ENCODE assay signal across 12 cellular contexts in genomic region chr3:45881031-45882022, GRCh38. TPM values are rescaled to one million over a fixed set of nuclear protein-coding genes. Genes with fewer than 3 reads are reported as not detected.
A peak's percentile ranks its signal among the peaks of the same experiment; 100 is the strongest.
DNase-seq lines count a peak whose midpoint lies in the region; ATAC-seq and TF ChIP-seq lines count a peak whose summit lies in the region.
"Had no signal": no experiment of that assay in that cellular context is flagged by ENCODE, and none has a peak within 500 bp of the region (broad histone marks: within the 10 kb centered on the region; RNA-seq: fewer than 3 reads in every experiment).

No MANE protein-coding gene starts in this region.

- ATAC-seq in left ventricle myocardium superior: peak; percentile 82
- ATAC-seq in HG03280 (IDR thresholded peaks at IDR 0.05; ENCODE audit: unreplicated experiment): no peak

- intact Hi-C loops in left ventricle myocardium superior (cut with micrococcal nuclease): no loop called here

- no peak overlapping the region for H3K4me3 ChIP-seq in cardiac muscle cell
- no peak overlapping the region for H3K4me3 ChIP-seq in right atrium auricular region
- H3K4me3 ChIP-seq in thymus (ENCODE audit: low read length): no peak overlapping the region
- H3K4me3 ChIP-seq: BLaER1 treated with 17β-estradiol and CSF1 and Interleukin-3, amounts not matched to agents 10 nM and 100 nM; sigmoid colon had no signal

- peaks cover 59% of the 10 kb centered on the region for H3K27me3 Mint-ChIP-seq in activated CD4-positive, alpha-beta memory T cell treated with anti-CD3 and anti-CD28 coated beads, Interleukin-2, amount 10 ng/mL, durations not matched to agents 7 days and 5 days

- H3K27me3 ChIP-seq in cardiac muscle cell (no peaks in the 10 kb centered on the region), right atrium auricular region (no peaks in the 10 kb centered on the region), thymus (ENCODE audit: control insufficient read depth, insufficient read depth) (no peaks in the 10 kb centered on the region)
- H3K27me3 ChIP-seq: BLaER1 treated with 17β-estradiol and CSF1 and Interleukin-3, amounts not matched to agents 10 nM and 100 nM; sigmoid colon had no signal

- POLR2A ChIA-PET in activated CD4-positive, alpha-beta memory T cell treated with anti-CD3 and anti-CD28 coated beads, Interleukin-2, amount 10 ng/mL, durations not matched to agents 7 days and 5 days (lab: Charles Lee): interaction anchor here (0.6 to 2.1 kb wide), 9 partner anchors 11 to 526 kb away, joined by 3 to 10 read pairs (median 6); partner anchors contain the start of genes CCR5AS, CCRL2, CXCR6 and LZTFL1

- H3K27ac Mint-ChIP-seq in activated CD4-positive, alpha-beta memory T cell treated with anti-CD3 and anti-CD28 coated beads, Interleukin-2, amount 10 ng/mL, durations not matched to agents 7 days and 5 days: no peak overlapping the region

- H3K4me1 Mint-ChIP-seq in activated CD4-positive, alpha-beta memory T cell treated with anti-CD3 and anti-CD28 coated beads, Interleukin-2, amount 10 ng/mL, durations not matched to agents 7 days and 5 days: peaks cover 29% of the 10 kb centered on the region

- H3K36me3 ChIP-seq in cardiac muscle cell (no peaks in the 10 kb centered on the region), right atrium auricular region (no peaks in the 10 kb centered on the region), thymus (ENCODE audit: control insufficient read depth, insufficient read depth) (peaks cover 8% of the 10 kb centered on the region)
- H3K36me3 ChIP-seq: BLaER1 treated with 17β-estradiol and CSF1 and Interleukin-3, amounts not matched to agents 10 nM and 100 nM; sigmoid colon had no signal

- DNase-seq in cardiac muscle cell (ENCODE audit: low read depth in 1 of 2, low spot score in 1 of 2): peak; percentile 37 to 73
- no peak for DNase-seq in right atrium auricular region (ENCODE audit: low spot score)
- peak; percentile 65 for DNase-seq in activated CD4-positive, alpha-beta memory T cell treated with anti-CD3 and anti-CD28 coated beads, Interleukin-2, amount 10 ng/mL, durations not matched to agents 7 days and 5 days
- no peak for DNase-seq in left ventricle myocardium superior
- no peak for DNase-seq in NCI-H748 (lab: John Stamatoyannopoulos, UW; ENCODE audit: unreplicated experiment)
- no peak for DNase-seq in hepatic stellate cell (ENCODE audit: low spot score)
- DNase-seq: hippocampal formation, NCI-H2029 treated with DMSO at 0.1 percent for 48 hours, sigmoid colon had no signal

- H3K9me3 ChIP-seq in cardiac muscle cell (ENCODE audit: low read depth): no peaks in the 10 kb centered on the region
- no peaks in the 10 kb centered on the region for H3K9me3 ChIP-seq in right atrium auricular region
- no peaks in the 10 kb centered on the region for H3K9me3 ChIP-seq in thymus (ENCODE audit: control insufficient read depth)
- H3K9me3 ChIP-seq: BLaER1 treated with 17β-estradiol and CSF1 and Interleukin-3, amounts not matched to agents 10 nM and 100 nM; sigmoid colon had no signal

- H3K27ac ChIP-seq in cardiac muscle cell: peak overlapping the region; percentile 86
- H3K27ac ChIP-seq in right atrium auricular region: no peak overlapping the region
- peak overlapping the region; percentile 86 for H3K27ac ChIP-seq in thymus (ENCODE audit: low read depth)
- H3K27ac ChIP-seq: BLaER1 treated with 17β-estradiol and CSF1 and Interleukin-3, amounts not matched to agents 10 nM and 100 nM; sigmoid colon had no signal

- H3K36me3 Mint-ChIP-seq in activated CD4-positive, alpha-beta memory T cell treated with anti-CD3 and anti-CD28 coated beads, Interleukin-2, amount 10 ng/mL, durations not matched to agents 7 days and 5 days (ENCODE audit: low read depth): no peaks in the 10 kb centered on the region

- H3K4me3 Mint-ChIP-seq in activated CD4-positive, alpha-beta memory T cell treated with anti-CD3 and anti-CD28 coated beads, Interleukin-2, amount 10 ng/mL, durations not matched to agents 7 days and 5 days: no peak overlapping the region

- H3K9me3 Mint-ChIP-seq in activated CD4-positive, alpha-beta memory T cell treated with anti-CD3 and anti-CD28 coated beads, Interleukin-2, amount 10 ng/mL, durations not matched to agents 7 days and 5 days: no peaks in the 10 kb centered on the region

- 61% methylated on average over 8 of the region's 8 CpGs for WGBS in thymus

- CTCF ChIA-PET in activated CD4-positive, alpha-beta memory T cell treated with anti-CD3 and anti-CD28 coated beads, Interleukin-2, amount 10 ng/mL, durations not matched to agents 7 days and 5 days (lab: Charles Lee): interaction anchor here (0.6 to 0.7 kb wide), 2 partner anchors 20 to 197 kb away, joined by 3 read pairs; no protein-coding TSS in a partner anchor

- TF ChIP-seq CTCF in cardiac muscle cell (IDR thresholded peaks at IDR 0.05; ENCODE audit: low read depth, low read length): no peak
- TF ChIP-seq CTCF in right atrium auricular region (IDR thresholded peaks at IDR 0.05): no peak

- H3K4me1 ChIP-seq in cardiac muscle cell (ENCODE audit: low read depth): peaks cover 34% of the 10 kb centered on the region
- H3K4me1 ChIP-seq in right atrium auricular region: peaks cover 0 to 14% of the 10 kb centered on the region in 2 donors
- H3K4me1 ChIP-seq in thymus (ENCODE audit: control insufficient read depth, insufficient read depth, low read length): peaks cover 65% of the 10 kb centered on the region
- H3K4me1 ChIP-seq: BLaER1 treated with 17β-estradiol and CSF1 and Interleukin-3, amounts not matched to agents 10 nM and 100 nM; sigmoid colon had no signal

RNA-seq across cellular contexts. Expression of gene CCR9, which starts 5.0 kb away (rescaled TPM):
- total RNA-seq in cardiac muscle cell (0.21 and 0.27 TPM in 2 replicates), right atrium auricular region (not detected), left ventricle myocardium superior (not detected)
- polyA plus RNA-seq in cardiac muscle cell (0.22 and 0.71 TPM in 2 replicates), thymus (133 TPM)
- under 1 TPM; 0.28 TPM for total RNA-seq in activated CD4-positive, alpha-beta memory T cell treated with anti-CD3 and anti-CD28 coated beads, Interleukin-2, amount 10 ng/mL, durations not matched to agents 7 days and 5 days
- total RNA-seq: sigmoid colon had no signal

RNA-seq across cellular contexts. Expression of gene LZTFL1, which starts 39.4 kb away (rescaled TPM):
- total RNA-seq in cardiac muscle cell (26.4 and 30.2 TPM in 2 replicates), right atrium auricular region (1 to 10 TPM; 8.3 to 8.9 TPM), left ventricle myocardium superior (10.1 TPM)
- polyA plus RNA-seq in cardiac muscle cell (21.7 and 26.0 TPM in 2 replicates), thymus (42.8 TPM)
- total RNA-seq in activated CD4-positive, alpha-beta memory T cell treated with anti-CD3 and anti-CD28 coated beads, Interleukin-2, amount 10 ng/mL, durations not matched to agents 7 days and 5 days: 1 to 10 TPM; 7.9 to 8.4 TPM

Comparison
In these comparisons a context has a peak if more than half of its experiments do, and no peak if none do; other contexts are left out.
1. DNase-seq: peak in cardiac muscle cell (2 of 2) and activated CD4-positive, alpha-beta memory T cell treated with anti-CD3 and anti-CD28 coated beads, Interleukin-2, amount 10 ng/mL, durations not matched to agents 7 days and 5 days (single experiment); none in right atrium auricular region (single experiment), left ventricle myocardium superior (single experiment), NCI-H748 (single experiment) and hepatic stellate cell (single experiment).
2. H3K27ac ChIP-seq: peak in cardiac muscle cell (single experiment) and thymus (single experiment); none in right atrium auricular region (0 of 2).